In genomic region chr2:105840933-105841332, GRCh38 we compare ENCODE assay signal across 17 cellular contexts.
A peak's percentile ranks its signal among the peaks of the same experiment; 100 is the strongest.
DNase-seq lines count a peak whose midpoint lies in the region; ATAC-seq and TF ChIP-seq lines count a peak whose summit lies in the region.
"Had no signal": no experiment of that assay in that cellular context is flagged by ENCODE, and none has a peak within 500 bp of the region (broad histone marks: within the 10 kb centered on the region; RNA-seq: fewer than 3 reads in every experiment).

No MANE protein-coding gene starts in this region.

- H3K4me3 Mint-ChIP-seq in activated naive CD4-positive, alpha-beta T cell treated with anti-CD3 and anti-CD28 coated beads, Interleukin-2, amount 50 U/mL, for 24 hours, result no peak overlapping the region
- H3K4me3 Mint-ChIP-seq in WTC11 (no peak overlapping the region), endodermal cell (no peak overlapping the region)
- H3K4me3 Mint-ChIP-seq in stimulated activated naive CD8-positive, alpha-beta T cell treated with anti-CD3 and anti-CD28 coated beads, Interleukin-15, Interleukin-2, amounts not matched to agents 100 ng/mL and 50 ng/mL, for 24 hours, result peak overlapping the region; percentile 56

- no peaks in the 10 kb centered on the region for H3K27me3 ChIP-seq in endodermal cell (ENCODE audit: control insufficient read depth, insufficient read depth, low read length, poor library complexity, severe bottlenecking)
- H3K27me3 ChIP-seq in HAP-1 (ENCODE audit: low read depth), result no peaks in the 10 kb centered on the region
- H3K27me3 ChIP-seq in spleen (replicated peaks in 1 of 7), result no peaks in the 10 kb centered on the region
- H3K27me3 ChIP-seq: heart left ventricle, ovary, vagina had no signal

- CTCF ChIA-PET in WTC11 (lab: Charles Lee), result interaction anchor here (1.2 kb wide), 1 partner anchor 39 kb away, joined by 3 read pairs; no protein-coding TSS in a partner anchor

- H3K4me1 ChIP-seq in endodermal cell (ENCODE audit: control insufficient read depth, insufficient read depth, low read length) (peaks cover 23% of the 10 kb centered on the region), HAP-1 (no peaks in the 10 kb centered on the region), spleen (peaks cover 0 to 86% (median 52%) of the 10 kb centered on the region in 6 donors)

- no peak for DNase-seq in activated naive CD4-positive, alpha-beta T cell treated with Interleukin-2 at 50 U/mL for 16 hours
- DNase-seq in WTC11 (ENCODE audit: low spot score) (no peak), endodermal cell (no peak), HAP-1 (ENCODE audit: low spot score in 2 of 2) (no peak), spleen (no peak), posterior vena cava (ENCODE audit: low spot score) (no peak)
- DNase-seq: EL, H7, heart left ventricle, NCI-H187 treated with DMSO at 0.1 percent for 48 hours, NCI-H446 treated with DMSO at 0.1 percent for 48 hours, ovary had no signal

- 89 to 100% methylated on average over 3 to 4 of the region's 4 CpGs for WGBS in endodermal cell (ENCODE audit: insufficient coverage in 1 of 2, insufficient read length in 1 of 2), 2 experiments
- WGBS in spleen, 5 donors, result 78 to 89% (median 86%) methylated on average over 4 of the region's 4 CpGs

- no peak overlapping the region for H3K9ac ChIP-seq in endodermal cell (ENCODE audit: extremely low read depth, low read length, poor library complexity, severe bottlenecking)

- intact Hi-C loops in spleen (cut with DNase I; ENCODE audit: low total_unique reads), result no loop called here
- intact Hi-C loops in posterior vena cava (cut with DNase I), result no loop called here

- POLR2A ChIA-PET in WTC11 (lab: Charles Lee), result no interaction called here

- H3K36me3 ChIP-seq in endodermal cell (ENCODE audit: control insufficient read depth, insufficient read depth, low read length) (peaks cover 3% of the 10 kb centered on the region), HAP-1 (replicated peaks) (no peaks in the 10 kb centered on the region), spleen (peaks cover 0 to 5% (median 0%) of the 10 kb centered on the region in 6 donors)
- H3K36me3 ChIP-seq: heart left ventricle, ovary, vagina had no signal

- H3K27ac ChIP-seq in endodermal cell (ENCODE audit: low read depth, low read length) (no peak overlapping the region), spleen (peak overlapping the region in 2 of 8 donors; percentile 5 to 23)
- H3K27ac ChIP-seq: heart left ventricle, ovary, vagina had no signal

- no peaks in the 10 kb centered on the region for H3K27me3 Mint-ChIP-seq in activated naive CD4-positive, alpha-beta T cell treated with anti-CD3 and anti-CD28 coated beads, Interleukin-2, amount 50 U/mL, for 24 hours
- no peaks in the 10 kb centered on the region for H3K27me3 Mint-ChIP-seq in WTC11 (ENCODE audit: low read depth)
- H3K27me3 Mint-ChIP-seq in endodermal cell (ENCODE audit: insufficient read depth), result no peaks in the 10 kb centered on the region
- no peaks in the 10 kb centered on the region for H3K27me3 Mint-ChIP-seq in stimulated activated naive CD8-positive, alpha-beta T cell treated with anti-CD3 and anti-CD28 coated beads, Interleukin-15, Interleukin-2, amounts not matched to agents 100 ng/mL and 50 ng/mL, for 24 hours

- peaks cover 23% of the 10 kb centered on the region for H3K36me3 Mint-ChIP-seq in activated naive CD4-positive, alpha-beta T cell treated with anti-CD3 and anti-CD28 coated beads, Interleukin-2, amount 50 U/mL, for 24 hours
- H3K36me3 Mint-ChIP-seq in WTC11 (no peaks in the 10 kb centered on the region), endodermal cell (ENCODE audit: low read depth) (no peaks in the 10 kb centered on the region)
- peaks cover 61% of the 10 kb centered on the region for H3K36me3 Mint-ChIP-seq in stimulated activated naive CD8-positive, alpha-beta T cell treated with anti-CD3 and anti-CD28 coated beads, Interleukin-15, Interleukin-2, amounts not matched to agents 100 ng/mL and 50 ng/mL, for 24 hours (ENCODE audit: low read depth)

- peak overlapping the region; percentile 25 for H3K4me3 ChIP-seq in endodermal cell (ENCODE audit: low read length)
- H3K4me3 ChIP-seq in HAP-1, result no peak overlapping the region
- H3K4me3 ChIP-seq in spleen, result no peak overlapping the region
- H3K4me3 ChIP-seq: heart left ventricle, ovary, vagina had no signal

- peak overlapping the region; percentile 92 for H3K27ac Mint-ChIP-seq in activated naive CD4-positive, alpha-beta T cell treated with anti-CD3 and anti-CD28 coated beads, Interleukin-2, amount 50 U/mL, for 24 hours
- H3K27ac Mint-ChIP-seq in WTC11, result 0 out of 2 replicates have a peak overlapping the region, but pooled peaks have one; percentile 29
- H3K27ac Mint-ChIP-seq in endodermal cell, result no peak overlapping the region
- H3K27ac Mint-ChIP-seq in stimulated activated naive CD8-positive, alpha-beta T cell treated with anti-CD3 and anti-CD28 coated beads, Interleukin-15, Interleukin-2, amounts not matched to agents 100 ng/mL and 50 ng/mL, for 24 hours, result peak overlapping the region; percentile 99

- H3K9me3 ChIP-seq in endodermal cell (ENCODE audit: control insufficient read depth, low read length) (peaks cover 16% of the 10 kb centered on the region), HAP-1 (no peaks in the 10 kb centered on the region), spleen (peaks cover 0 to 18% (median 10%) of the 10 kb centered on the region in 8 donors)
- H3K9me3 ChIP-seq: ovary, vagina had no signal

- H3K4me1 Mint-ChIP-seq in activated naive CD4-positive, alpha-beta T cell treated with anti-CD3 and anti-CD28 coated beads, Interleukin-2, amount 50 U/mL, for 24 hours, result peaks cover 92% of the 10 kb centered on the region
- peaks cover 66% of the 10 kb centered on the region for H3K4me1 Mint-ChIP-seq in WTC11
- H3K4me1 Mint-ChIP-seq in endodermal cell, result peaks cover 53% of the 10 kb centered on the region
- peaks cover 97% of the 10 kb centered on the region for H3K4me1 Mint-ChIP-seq in stimulated activated naive CD8-positive, alpha-beta T cell treated with anti-CD3 and anti-CD28 coated beads, Interleukin-15, Interleukin-2, amounts not matched to agents 100 ng/mL and 50 ng/mL, for 24 hours (ENCODE audit: low read depth)

- TF ChIP-seq CTCF in WTC11 (IDR thresholded peaks at IDR 0.05) (no peak), endodermal cell (conservative IDR thresholded peaks at IDR 0.05) (no peak), spleen (IDR thresholded peaks at IDR 0.05 in 8 of 11, conservative IDR thresholded peaks at IDR 0.05 in 3 of 11) (no peak)

- no peak for TF ChIP-seq POLR2A in spleen (IDR thresholded peaks at IDR 0.05)

- in situ Hi-C loops in HAP-1 (cut with MboI; ENCODE audit: low sequenced_read_pairs), result no loop called here

- H3K9me3 Mint-ChIP-seq in activated naive CD4-positive, alpha-beta T cell treated with anti-CD3 and anti-CD28 coated beads, Interleukin-2, amount 50 U/mL, for 24 hours, result peaks cover 11% of the 10 kb centered on the region
- no peaks in the 10 kb centered on the region for H3K9me3 Mint-ChIP-seq in WTC11
- peaks cover 6% of the 10 kb centered on the region for H3K9me3 Mint-ChIP-seq in endodermal cell
- peaks cover 3% of the 10 kb centered on the region for H3K9me3 Mint-ChIP-seq in stimulated activated naive CD8-positive, alpha-beta T cell treated with anti-CD3 and anti-CD28 coated beads, Interleukin-15, Interleukin-2, amounts not matched to agents 100 ng/mL and 50 ng/mL, for 24 hours

- no peak for ATAC-seq in WTC11
- ATAC-seq: heart left ventricle, sciatic nerve, SK-N-SH treated with all-trans-retinoic acid at 6 μM for 48 hours had no signal

TF ChIP-seq in WTC11, 78 proteins besides CTCF, POLR2A, EP300 and RAD21 (continues in another document):
- TF ChIP-seq ZNF425 (CRISPR knock-in tag; conservative IDR thresholded peaks at IDR 0.05), result no peak
- TF ChIP-seq RORB (CRISPR knock-in tag; IDR thresholded peaks at IDR 0.05), result no peak
- TF ChIP-seq ZNF512 (CRISPR knock-in tag; IDR thresholded peaks at IDR 0.05; ENCODE audit: borderline replicate concordance), result no peak
- no peak for TF ChIP-seq SMAD3 (CRISPR knock-in tag; IDR thresholded peaks at IDR 0.05; ENCODE audit: borderline replicate concordance)
- TF ChIP-seq ZNF671 (CRISPR knock-in tag; IDR thresholded peaks at IDR 0.05), result no peak
